Comparison of ENCODE assay signal across 9 cellular contexts in genomic region chr14:63039800-63040380, GRCh38.
DNase-seq lines count a peak whose midpoint lies in the region; ATAC-seq and TF ChIP-seq lines count a peak whose summit lies in the region.
"Had no signal": no experiment of that assay in that cellular context is flagged by ENCODE, and none has a peak within 500 bp of the region (broad histone marks: within the 10 kb centered on the region; RNA-seq: fewer than 3 reads in every experiment).

No MANE protein-coding gene starts in this region.

- no peak for TF ChIP-seq POLR2A in erythroblast (IDR thresholded peaks at IDR 0.05; ENCODE audit: low read length)

- DNase-seq in NCI-H510A treated with DMSO at 0.1 percent for 48 hours (lab: John Stamatoyannopoulos, UW) (peak; percentile 58), NCI-H510A (lab: John Stamatoyannopoulos, UW) (no peak), NCI-H748 treated with DMSO at 0.1 percent for 48 hours (lab: John Stamatoyannopoulos, UW) (peak; percentile 64), erythroblast (lab: John Stamatoyannopoulos, UW) (peak; percentile 1), superior temporal gyrus (ENCODE audit: extremely low spot score) (peak; percentile 36), MV-4-11 (lab: John Stamatoyannopoulos, UW) (no peak)
- DNase-seq in stimulated activated naive CD4-positive, alpha-beta T cell treated with Interleukin-2 at 50 U/mL for 16 hours (lab: John Stamatoyannopoulos, UW): no peak

- ATAC-seq in GM21526 (IDR thresholded peaks at IDR 0.05; ENCODE audit: low FRiP score, unreplicated experiment): no peak
- ATAC-seq: K562 had no signal

Comparison
In these comparisons a context has a peak if more than half of its experiments do, and no peak if none do; other contexts are left out.
1. DNase-seq: peak in NCI-H510A treated with DMSO at 0.1 percent for 48 hours (single experiment), NCI-H748 treated with DMSO at 0.1 percent for 48 hours (single experiment), erythroblast (2 of 2) and superior temporal gyrus (single experiment); none in NCI-H510A (single experiment), stimulated activated naive CD4-positive, alpha-beta T cell treated with Interleukin-2 at 50 U/mL for 16 hours (single experiment) and MV-4-11 (single experiment).